In the genomic region with DNA sequence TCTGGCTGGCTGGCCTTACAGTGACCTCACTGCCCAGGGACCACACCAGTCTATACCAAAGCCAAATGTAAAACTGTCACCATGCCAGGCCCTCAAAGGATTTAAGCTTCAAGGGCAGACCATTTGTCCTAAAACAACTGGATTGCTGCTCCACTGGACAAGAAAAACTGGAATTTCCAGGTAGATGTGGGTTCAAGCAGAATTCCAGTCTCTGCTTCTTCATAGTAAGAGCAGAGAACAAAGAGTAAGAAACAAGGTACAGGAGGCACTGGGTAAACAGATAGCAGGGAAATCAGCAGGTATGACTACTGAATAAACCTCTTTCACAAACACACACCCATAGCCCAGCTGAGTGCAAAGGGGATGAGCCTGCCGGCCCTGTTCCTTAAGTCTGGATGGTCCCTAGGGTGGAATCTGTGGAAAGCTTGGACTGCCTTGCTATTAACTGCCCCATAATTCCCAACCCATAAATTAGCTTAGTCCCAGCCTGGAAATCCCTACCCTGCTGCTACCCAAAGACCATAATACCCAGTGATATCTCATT, we compare ENCODE assay signal across 8 cellular contexts. TPM values are rescaled to one million over a fixed set of nuclear protein-coding genes. Genes with fewer than 3 reads are reported as not detected.
DNase-seq lines count a peak whose midpoint lies in the region; ATAC-seq lines count a peak whose summit lies in the region.

No MANE protein-coding gene starts in this region.

- no peak for DNase-seq in activated naive CD4-positive, alpha-beta T cell treated with anti-CD3 and anti-CD28 coated beads, Interleukin-2, amount 10 ng/mL, durations not matched to agents 7 days and 5 days
- DNase-seq in activated naive CD4-positive, alpha-beta T cell treated with anti-CD3 and anti-CD28 coated beads, Interleukin-2, amount 50 U/mL, for 16 hours = no peak
- no peak for DNase-seq in activated T-helper 2 cell treated with anti-CD3 and anti-CD28 coated beads, Interferon-gamma antibody, Interleukin-2, Interleukin-4, amounts not matched to agents 10 μg/mL and 5 μg/mL and 100 μg/mL, durations not matched to agents 14 hours and 24 hours and 36 hours (ENCODE audit: low spot score)
- no peak for DNase-seq in memory B cell (ENCODE audit: low spot score in 2 of 2)
- peak; percentile 56 for DNase-seq in ureter (ENCODE audit: low spot score)
- no peak for DNase-seq in hippocampal formation (lab: John Stamatoyannopoulos, UW)

- intact Hi-C loops in activated T-helper 2 cell treated with anti-CD3 and anti-CD28 coated beads, Interferon-gamma antibody, Interleukin-2, Interleukin-4, amounts not matched to agents 10 μg/mL and 5 μg/mL and 100 μg/mL, durations not matched to agents 14 hours and 24 hours and 36 hours (cut with micrococcal nuclease) = loop anchor here (2.0 to 10.0 kb wide), 2 partner anchors 19 to 777 kb away; a partner anchor contains a TSS

- peaks cover 88% of the 10 kb centered on the region for H3K4me1 Mint-ChIP-seq in activated naive CD4-positive, alpha-beta T cell treated with anti-CD3 and anti-CD28 coated beads, Interleukin-2, amount 10 ng/mL, durations not matched to agents 7 days and 5 days
- H3K4me1 Mint-ChIP-seq in activated T-helper 2 cell treated with anti-CD3 and anti-CD28 coated beads, Interferon-gamma antibody, Interleukin-2, Interleukin-4, amounts not matched to agents 10 μg/mL and 5 μg/mL and 100 μg/mL, durations not matched to agents 14 hours and 24 hours and 36 hours (ENCODE audit: low read depth) = peaks cover 77% of the 10 kb centered on the region
- H3K4me1 Mint-ChIP-seq in memory B cell = peaks cover 75% of the 10 kb centered on the region

- CTCF ChIA-PET in activated naive CD4-positive, alpha-beta T cell treated with anti-CD3 and anti-CD28 coated beads, Interleukin-2, amount 10 ng/mL, durations not matched to agents 7 days and 5 days (lab: Charles Lee) = no interaction called here

- ATAC-seq in memory B cell (ENCODE audit: low read depth) (no peak), GM18858 (IDR thresholded peaks at IDR 0.05; ENCODE audit: unreplicated experiment) (no peak), HG03159 (IDR thresholded peaks at IDR 0.05; ENCODE audit: unreplicated experiment) (no peak)

- H3K27me3 Mint-ChIP-seq in activated naive CD4-positive, alpha-beta T cell treated with anti-CD3 and anti-CD28 coated beads, Interleukin-2, amount 10 ng/mL, durations not matched to agents 7 days and 5 days = no peaks in the 10 kb centered on the region
- no peaks in the 10 kb centered on the region for H3K27me3 Mint-ChIP-seq in activated T-helper 2 cell treated with anti-CD3 and anti-CD28 coated beads, Interferon-gamma antibody, Interleukin-2, Interleukin-4, amounts not matched to agents 10 μg/mL and 5 μg/mL and 100 μg/mL, durations not matched to agents 14 hours and 24 hours and 36 hours (ENCODE audit: low read depth)
- no peaks in the 10 kb centered on the region for H3K27me3 Mint-ChIP-seq in memory B cell

- peak overlapping the region; percentile 91 for H3K27ac Mint-ChIP-seq in activated naive CD4-positive, alpha-beta T cell treated with anti-CD3 and anti-CD28 coated beads, Interleukin-2, amount 10 ng/mL, durations not matched to agents 7 days and 5 days
- peak overlapping the region; percentile 97 for H3K27ac Mint-ChIP-seq in activated T-helper 2 cell treated with anti-CD3 and anti-CD28 coated beads, Interferon-gamma antibody, Interleukin-2, Interleukin-4, amounts not matched to agents 10 μg/mL and 5 μg/mL and 100 μg/mL, durations not matched to agents 14 hours and 24 hours and 36 hours
- H3K27ac Mint-ChIP-seq in memory B cell = peak overlapping the region; percentile 95

- H3K9me3 Mint-ChIP-seq in activated naive CD4-positive, alpha-beta T cell treated with anti-CD3 and anti-CD28 coated beads, Interleukin-2, amount 10 ng/mL, durations not matched to agents 7 days and 5 days = no peaks in the 10 kb centered on the region
- H3K9me3 Mint-ChIP-seq in activated T-helper 2 cell treated with anti-CD3 and anti-CD28 coated beads, Interferon-gamma antibody, Interleukin-2, Interleukin-4, amounts not matched to agents 10 μg/mL and 5 μg/mL and 100 μg/mL, durations not matched to agents 14 hours and 24 hours and 36 hours = no peaks in the 10 kb centered on the region
- no peaks in the 10 kb centered on the region for H3K9me3 Mint-ChIP-seq in memory B cell

- peaks cover 22% of the 10 kb centered on the region for H3K36me3 Mint-ChIP-seq in activated naive CD4-positive, alpha-beta T cell treated with anti-CD3 and anti-CD28 coated beads, Interleukin-2, amount 10 ng/mL, durations not matched to agents 7 days and 5 days
- H3K36me3 Mint-ChIP-seq in activated T-helper 2 cell treated with anti-CD3 and anti-CD28 coated beads, Interferon-gamma antibody, Interleukin-2, Interleukin-4, amounts not matched to agents 10 μg/mL and 5 μg/mL and 100 μg/mL, durations not matched to agents 14 hours and 24 hours and 36 hours (ENCODE audit: low read depth) = peaks cover 23% of the 10 kb centered on the region
- H3K36me3 Mint-ChIP-seq in memory B cell = no peaks in the 10 kb centered on the region

- no peak overlapping the region for H3K4me3 Mint-ChIP-seq in activated naive CD4-positive, alpha-beta T cell treated with anti-CD3 and anti-CD28 coated beads, Interleukin-2, amount 10 ng/mL, durations not matched to agents 7 days and 5 days
- H3K4me3 Mint-ChIP-seq in activated T-helper 2 cell treated with anti-CD3 and anti-CD28 coated beads, Interferon-gamma antibody, Interleukin-2, Interleukin-4, amounts not matched to agents 10 μg/mL and 5 μg/mL and 100 μg/mL, durations not matched to agents 14 hours and 24 hours and 36 hours (ENCODE audit: low read depth) = peak overlapping the region; percentile 0
- H3K4me3 Mint-ChIP-seq in memory B cell = peak overlapping the region; percentile 76

RNA-seq across cellular contexts. Expression of a gene that starts 5.5 kb away (rescaled TPM):
- total RNA-seq in activated T-helper 2 cell treated with anti-CD3 and anti-CD28 coated beads, Interferon-gamma antibody, Interleukin-2, Interleukin-4, amounts not matched to agents 10 μg/mL and 5 μg/mL and 100 μg/mL, durations not matched to agents 14 hours and 24 hours and 36 hours = 60.6 and 64.0 TPM in 2 replicates
- total RNA-seq in ureter = 107 TPM
